In the genomic region with DNA sequence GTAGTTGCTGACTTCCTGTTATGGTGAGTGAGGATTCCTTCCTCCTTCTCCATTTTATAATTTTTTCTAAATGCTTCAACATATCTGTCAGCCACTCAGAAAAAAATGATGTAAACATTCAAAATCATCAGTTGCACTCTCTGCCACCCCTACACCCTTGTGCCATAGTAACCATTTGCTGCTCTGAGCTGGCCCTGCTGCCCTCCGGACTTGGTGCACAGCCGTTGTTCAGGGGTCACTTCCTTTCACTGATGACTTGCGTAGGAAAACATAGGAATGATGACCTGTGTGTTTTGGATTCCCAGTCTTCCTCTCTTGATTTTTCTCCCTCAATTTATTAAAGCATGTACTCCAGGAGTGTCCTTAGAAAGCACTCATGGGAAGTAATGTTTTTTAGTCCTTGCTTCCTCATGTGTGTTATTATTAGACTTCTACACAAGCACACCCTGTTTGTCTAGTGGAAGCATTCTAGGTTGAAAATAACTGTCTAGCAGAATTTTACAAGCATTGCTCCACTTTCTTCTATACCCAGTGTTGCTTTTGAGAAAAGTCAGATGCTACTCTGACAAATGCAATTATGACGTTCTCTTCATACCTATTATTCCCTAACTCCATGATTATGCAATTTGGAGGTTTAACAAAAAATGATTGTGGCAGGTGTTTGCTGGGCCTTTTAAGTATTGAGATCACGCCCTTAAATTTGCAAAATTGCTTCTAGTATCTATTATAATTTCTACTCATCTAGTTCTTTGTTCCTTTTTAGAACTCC, we compare ENCODE assay signal across 31 cellular contexts.
DNase-seq lines count a peak whose midpoint lies in the region; ATAC-seq and TF ChIP-seq lines count a peak whose summit lies in the region.
"Had no signal": no experiment of that assay in that cellular context is flagged by ENCODE, and none has a peak within 500 bp of the region (broad histone marks: within the 10 kb centered on the region; RNA-seq: fewer than 3 reads in every experiment).

No MANE protein-coding gene starts in this region.

- H3K4me1 ChIP-seq in left lung = no peaks in the 10 kb centered on the region
- H3K4me1 ChIP-seq in testis = peaks cover 25% of the 10 kb centered on the region
- H3K4me1 ChIP-seq: A549, breast epithelium, upper lobe of right lung had no signal

- TF ChIP-seq POLR2A in testis (IDR thresholded peaks at IDR 0.05) = no peak

- 70 to 77% methylated on average over 5 of the region's 5 CpGs for WGBS in testis, 2 donors

- no peaks in the 10 kb centered on the region for H3K9me3 ChIP-seq in left lung
- H3K9me3 ChIP-seq in testis = no peaks in the 10 kb centered on the region
- H3K9me3 ChIP-seq: A549, breast epithelium, esophagus muscularis mucosa, gastrocnemius medialis, upper lobe of right lung had no signal

- intact Hi-C loops in left lung (cut with DNase I) (no loop called here), testis (cut with DNase I; ENCODE audit: low total_unique reads) (no loop called here)

- TF ChIP-seq CTCF in left lung (IDR thresholded peaks at IDR 0.05) (no peak), testis (IDR thresholded peaks at IDR 0.05) (no peak)

- H3K4me3 ChIP-seq in left lung = no peak overlapping the region
- no peak overlapping the region for H3K4me3 ChIP-seq in testis
- H3K4me3 ChIP-seq: A549, breast epithelium, esophagus muscularis mucosa, gastrocnemius medialis, SK-N-MC, upper lobe of right lung had no signal

- H3K36me3 ChIP-seq in left lung (no peaks in the 10 kb centered on the region), testis (ENCODE audit: low read depth, missing control alignments) (no peaks in the 10 kb centered on the region)
- H3K36me3 ChIP-seq: breast epithelium, esophagus muscularis mucosa, gastrocnemius medialis, upper lobe of right lung had no signal

- no peaks in the 10 kb centered on the region for H3K27me3 ChIP-seq in left lung
- H3K27me3 ChIP-seq in testis = no peaks in the 10 kb centered on the region
- H3K27me3 ChIP-seq: breast epithelium, esophagus muscularis mucosa, gastrocnemius medialis, upper lobe of right lung had no signal

- no peak overlapping the region for H3K27ac ChIP-seq in left lung
- H3K27ac ChIP-seq in testis = peak overlapping the region; percentile 49 to 59
- H3K27ac ChIP-seq: A549, breast epithelium, esophagus muscularis mucosa, gastrocnemius medialis, HL-60, SK-N-MC, upper lobe of right lung, VCaP had no signal

- ATAC-seq in left lung = peak; percentile 33
- ATAC-seq: A549; effector memory CD8-positive, alpha-beta T cell; gastrocnemius medialis; left ventricle myocardium superior; sciatic nerve; stimulated activated naive CD8-positive, alpha-beta T cell treated with anti-CD3 and anti-CD28 coated beads, Interleukin-15, amount 100 ng/mL, for 72 hours; upper lobe of right lung had no signal

- DNase-seq in NCI-H1105 treated with DMSO at 0.1 percent for 48 hours (lab: John Stamatoyannopoulos, UW) (peak; percentile 27), NCI-H1105 (lab: John Stamatoyannopoulos, UW) (no peak), NCI-H748 treated with DMSO at 0.1 percent for 48 hours (lab: John Stamatoyannopoulos, UW) (peak; percentile 65), left lung (no peak), testis (no peak), NCI-H1417 treated with DMSO at 0.1 percent for 48 hours (lab: John Stamatoyannopoulos, UW) (no peak), NCI-H226 (no peak), GM19240 (ENCODE audit: insufficient read length, low spot score) (no peak)
- DNase-seq: activated CD4-positive, alpha-beta T cell treated with anti-CD3 and anti-CD28 coated beads for 48 hours; activated naive CD4-positive, alpha-beta T cell treated with Interleukin-2 at 50 U/mL for 16 hours; activated T-cell treated with anti-CD3 and anti-CD28 coated beads, Interleukin-2, amount 50 U/mL, for 24 hours; amygdala; CD8-positive, alpha-beta memory T cell; effector memory CD8-positive, alpha-beta T cell; gastrocnemius medialis; H7; hippocampal formation; immature natural killer cell; left ventricle myocardium superior; NCI-H2171; NCI-H526 treated with DMSO at 0.1 percent for 48 hours; nephron progenitor cell; stimulated activated naive CD8-positive, alpha-beta T cell treated with anti-CD3 and anti-CD28 coated beads, Interleukin-15, amount 100 ng/mL, for 72 hours; upper lobe of right lung had no signal

Comparison
In these comparisons a context has a peak if more than half of its experiments do, and no peak if none do; other contexts are left out.
1. DNase-seq: peak in NCI-H1105 treated with DMSO at 0.1 percent for 48 hours (single experiment) and NCI-H748 treated with DMSO at 0.1 percent for 48 hours (single experiment); none in NCI-H1105 (single experiment), left lung (0 of 2), testis (single experiment), NCI-H1417 treated with DMSO at 0.1 percent for 48 hours (single experiment), NCI-H226 (single experiment) and GM19240 (single experiment).
2. H3K27ac ChIP-seq: peak in testis (2 of 2); none in left lung (0 of 2).